Comparison of ENCODE assay signal across 1 cellular context in the genomic region with DNA sequence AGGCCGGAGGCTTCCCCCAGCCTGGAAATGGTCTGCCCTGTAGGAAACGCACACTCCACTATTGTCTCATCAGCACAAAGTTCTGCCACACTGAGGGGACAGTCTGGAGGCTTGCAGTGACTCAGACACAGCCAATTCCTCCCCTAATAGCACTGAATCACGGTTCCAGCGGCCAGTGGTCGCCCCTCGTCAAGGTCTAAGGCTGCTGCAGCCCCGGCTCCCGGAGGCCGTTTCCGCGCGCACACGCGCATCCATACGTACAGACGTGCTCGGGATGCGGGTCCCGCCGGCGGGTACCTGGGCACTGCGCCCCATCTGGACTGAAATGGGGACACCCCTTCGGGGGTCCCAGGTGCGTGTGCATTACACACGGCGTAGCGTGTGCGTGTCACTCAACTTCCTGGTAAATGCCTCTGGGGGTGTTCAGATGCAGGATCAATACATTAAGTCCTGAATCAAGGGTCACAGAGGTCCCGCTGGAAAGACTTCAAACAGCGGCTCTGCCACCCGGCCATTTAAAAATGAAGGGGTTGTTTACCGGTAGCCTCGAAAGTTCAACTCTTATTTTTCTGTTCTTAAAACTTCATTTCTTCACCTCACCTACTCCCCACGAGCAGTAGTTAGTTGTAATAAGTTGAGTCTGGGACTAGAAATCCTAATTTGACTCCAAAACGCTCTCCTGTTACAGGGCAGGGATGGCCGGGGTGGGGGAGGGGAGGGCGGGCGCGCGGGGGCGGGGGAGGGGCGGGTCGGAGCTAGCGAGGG.
A peak's percentile ranks its signal among the peaks of the same experiment; 100 is the strongest.
TF ChIP-seq lines count a peak whose summit lies in the region.

No MANE protein-coding gene starts in this region.

TF ChIP-seq in HepG2, 621 proteins besides CTCF, POLR2A, EP300 and RAD21 (continued from another document and continues in another):
- TF ChIP-seq, protein P1, sequence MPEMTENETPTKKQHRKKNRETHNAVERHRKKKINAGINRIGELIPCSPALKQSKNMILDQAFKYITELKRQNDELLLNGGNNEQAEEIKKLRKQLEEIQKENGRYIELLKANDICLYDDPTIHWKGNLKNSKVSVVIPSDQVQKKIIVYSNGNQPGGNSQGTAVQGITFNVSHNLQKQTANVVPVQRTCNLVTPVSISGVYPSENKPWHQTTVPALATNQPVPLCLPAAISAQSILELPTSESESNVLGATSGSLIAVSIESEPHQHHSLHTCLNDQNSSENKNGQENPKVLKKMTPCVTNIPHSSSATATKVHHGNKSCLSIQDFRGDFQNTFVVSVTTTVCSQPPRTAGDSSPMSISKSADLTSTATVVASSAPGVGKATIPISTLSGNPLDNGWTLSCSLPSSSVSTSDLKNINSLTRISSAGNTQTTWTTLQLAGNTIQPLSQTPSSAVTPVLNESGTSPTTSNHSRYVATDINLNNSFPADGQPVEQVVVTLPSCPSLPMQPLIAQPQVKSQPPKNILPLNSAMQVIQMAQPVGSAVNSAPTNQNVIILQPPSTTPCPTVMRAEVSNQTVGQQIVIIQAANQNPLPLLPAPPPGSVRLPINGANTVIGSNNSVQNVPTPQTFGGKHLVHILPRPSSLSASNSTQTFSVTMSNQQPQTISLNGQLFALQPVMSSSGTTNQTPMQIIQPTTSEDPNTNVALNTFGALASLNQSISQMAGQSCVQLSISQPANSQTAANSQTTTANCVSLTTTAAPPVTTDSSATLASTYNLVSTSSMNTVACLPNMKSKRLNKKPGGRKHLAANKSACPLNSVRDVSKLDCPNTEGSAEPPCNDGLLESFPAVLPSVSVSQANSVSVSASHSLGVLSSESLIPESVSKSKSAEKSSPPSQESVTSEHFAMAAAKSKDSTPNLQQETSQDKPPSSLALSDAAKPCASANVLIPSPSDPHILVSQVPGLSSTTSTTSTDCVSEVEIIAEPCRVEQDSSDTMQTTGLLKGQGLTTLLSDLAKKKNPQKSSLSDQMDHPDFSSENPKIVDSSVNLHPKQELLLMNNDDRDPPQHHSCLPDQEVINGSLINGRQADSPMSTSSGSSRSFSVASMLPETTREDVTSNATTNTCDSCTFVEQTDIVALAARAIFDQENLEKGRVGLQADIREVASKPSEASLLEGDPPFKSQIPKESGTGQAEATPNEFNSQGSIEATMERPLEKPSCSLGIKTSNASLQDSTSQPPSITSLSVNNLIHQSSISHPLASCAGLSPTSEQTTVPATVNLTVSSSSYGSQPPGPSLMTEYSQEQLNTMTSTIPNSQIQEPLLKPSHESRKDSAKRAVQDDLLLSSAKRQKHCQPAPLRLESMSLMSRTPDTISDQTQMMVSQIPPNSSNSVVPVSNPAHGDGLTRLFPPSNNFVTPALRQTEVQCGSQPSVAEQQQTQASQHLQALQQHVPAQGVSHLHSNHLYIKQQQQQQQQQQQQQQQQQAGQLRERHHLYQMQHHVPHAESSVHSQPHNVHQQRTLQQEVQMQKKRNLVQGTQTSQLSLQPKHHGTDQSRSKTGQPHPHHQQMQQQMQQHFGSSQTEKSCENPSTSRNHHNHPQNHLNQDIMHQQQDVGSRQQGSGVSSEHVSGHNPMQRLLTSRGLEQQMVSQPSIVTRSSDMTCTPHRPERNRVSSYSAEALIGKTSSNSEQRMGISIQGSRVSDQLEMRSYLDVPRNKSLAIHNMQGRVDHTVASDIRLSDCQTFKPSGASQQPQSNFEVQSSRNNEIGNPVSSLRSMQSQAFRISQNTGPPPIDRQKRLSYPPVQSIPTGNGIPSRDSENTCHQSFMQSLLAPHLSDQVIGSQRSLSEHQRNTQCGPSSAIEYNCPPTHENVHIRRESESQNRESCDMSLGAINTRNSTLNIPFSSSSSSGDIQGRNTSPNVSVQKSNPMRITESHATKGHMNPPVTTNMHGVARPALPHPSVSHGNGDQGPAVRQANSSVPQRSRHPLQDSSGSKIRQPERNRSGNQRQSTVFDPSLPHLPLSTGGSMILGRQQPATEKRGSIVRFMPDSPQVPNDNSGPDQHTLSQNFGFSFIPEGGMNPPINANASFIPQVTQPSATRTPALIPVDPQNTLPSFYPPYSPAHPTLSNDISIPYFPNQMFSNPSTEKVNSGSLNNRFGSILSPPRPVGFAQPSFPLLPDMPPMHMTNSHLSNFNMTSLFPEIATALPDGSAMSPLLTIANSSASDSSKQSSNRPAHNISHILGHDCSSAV (CRISPR knock-in tag; IDR thresholded peaks at IDR 0.05; ENCODE audit: borderline replicate concordance): no peak
- TF ChIP-seq MAFK (conservative IDR thresholded peaks at IDR 0.05 in 1 of 2, IDR thresholded peaks at IDR 0.05 in 1 of 2; ENCODE audit: low read length in 2 of 2) (peak; percentile 88 to 94), CBX2 (IDR thresholded peaks at IDR 0.05; ENCODE audit: low read depth, low read length) (no peak), CBX2 (CRISPR knock-in tag; IDR thresholded peaks at IDR 0.05; ENCODE audit: low read depth) (no peak), HMG20A (CRISPR knock-in tag; IDR thresholded peaks at IDR 0.05; ENCODE audit: borderline replicate concordance) (no peak), MED1 (CRISPR knock-in tag; IDR thresholded peaks at IDR 0.05) (peak; percentile 50), ZNF577 (CRISPR knock-in tag; IDR thresholded peaks at IDR 0.05; ENCODE audit: borderline replicate concordance, low read depth) (no peak), CREM (IDR thresholded peaks at IDR 0.05) (peak; percentile 18; the same call in 1 of the 2 replicates), CREM (CRISPR knock-in tag; IDR thresholded peaks at IDR 0.05) (no peak), MTF1 (CRISPR knock-in tag; IDR thresholded peaks at IDR 0.05) (0 out of 2 replicates have a peak, but pooled peaks have one; percentile 40), ZBTB7A (CRISPR knock-in tag; IDR thresholded peaks at IDR 0.05) (no peak), ELF4 (CRISPR knock-in tag; IDR thresholded peaks at IDR 0.05; ENCODE audit: borderline replicate concordance) (no peak), RFX5 (IDR thresholded peaks at IDR 0.05; ENCODE audit: low read depth, low read length) (no peak), KDM1A (CRISPR knock-in tag; IDR thresholded peaks at IDR 0.05) (no peak), SP140L (CRISPR knock-in tag; IDR thresholded peaks at IDR 0.05; ENCODE audit: borderline replicate concordance) (no peak), ZFP90 (CRISPR knock-in tag; IDR thresholded peaks at IDR 0.05; ENCODE audit: borderline replicate concordance) (0 out of 2 replicates have a peak, but pooled peaks have one; percentile 17), NR2C2 (CRISPR knock-in tag; IDR thresholded peaks at IDR 0.05; ENCODE audit: borderline replicate concordance) (no peak), ZNF225 (CRISPR knock-in tag; IDR thresholded peaks at IDR 0.05) (no peak; the same call in 1 of the 2 replicates), NFE2L1 (CRISPR knock-in tag; IDR thresholded peaks at IDR 0.05; ENCODE audit: borderline replicate concordance) (no peak), IKZF1 (IDR thresholded peaks at IDR 0.05) (no peak), CBX5 (CRISPR knock-in tag; IDR thresholded peaks at IDR 0.05; ENCODE audit: borderline replicate concordance) (0 out of 2 replicates have a peak, but pooled peaks have one; percentile 21), KLF16 (CRISPR knock-in tag; IDR thresholded peaks at IDR 0.05) (peak in 1 of 2 experiments; percentile 30; a peak in 1 of 4 replicates), CCAR2 (optimal IDR thresholded peaks at IDR 0.05; ENCODE audit: low read depth, low read length) (no peak), ZIK1 (CRISPR knock-in tag; IDR thresholded peaks at IDR 0.05; ENCODE audit: borderline replicate concordance, low read depth) (no peak), ZNF251 (CRISPR knock-in tag; IDR thresholded peaks at IDR 0.05) (no peak), ZNF773 (CRISPR knock-in tag; IDR thresholded peaks at IDR 0.05; ENCODE audit: borderline replicate concordance) (no peak), CENPX (CRISPR knock-in tag; IDR thresholded peaks at IDR 0.05) (no peak), KAT2B (IDR thresholded peaks at IDR 0.05; ENCODE audit: borderline replicate concordance, low read depth, low read length) (no peak), SMC3 (IDR thresholded peaks at IDR 0.05; ENCODE audit: low read length) (no peak)
- TF ChIP-seq, protein P2, sequence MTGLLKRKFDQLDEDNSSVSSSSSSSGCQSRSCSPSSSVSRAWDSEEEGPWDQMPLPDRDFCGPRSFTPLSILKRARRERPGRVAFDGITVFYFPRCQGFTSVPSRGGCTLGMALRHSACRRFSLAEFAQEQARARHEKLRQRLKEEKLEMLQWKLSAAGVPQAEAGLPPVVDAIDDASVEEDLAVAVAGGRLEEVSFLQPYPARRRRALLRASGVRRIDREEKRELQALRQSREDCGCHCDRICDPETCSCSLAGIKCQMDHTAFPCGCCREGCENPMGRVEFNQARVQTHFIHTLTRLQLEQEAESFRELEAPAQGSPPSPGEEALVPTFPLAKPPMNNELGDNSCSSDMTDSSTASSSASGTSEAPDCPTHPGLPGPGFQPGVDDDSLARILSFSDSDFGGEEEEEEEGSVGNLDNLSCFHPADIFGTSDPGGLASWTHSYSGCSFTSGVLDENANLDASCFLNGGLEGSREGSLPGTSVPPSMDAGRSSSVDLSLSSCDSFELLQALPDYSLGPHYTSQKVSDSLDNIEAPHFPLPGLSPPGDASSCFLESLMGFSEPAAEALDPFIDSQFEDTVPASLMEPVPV (CRISPR knock-in tag; IDR thresholded peaks at IDR 0.05): 0 out of 2 replicates have a peak, but pooled peaks have one; percentile 42
- TF ChIP-seq, protein P3, sequence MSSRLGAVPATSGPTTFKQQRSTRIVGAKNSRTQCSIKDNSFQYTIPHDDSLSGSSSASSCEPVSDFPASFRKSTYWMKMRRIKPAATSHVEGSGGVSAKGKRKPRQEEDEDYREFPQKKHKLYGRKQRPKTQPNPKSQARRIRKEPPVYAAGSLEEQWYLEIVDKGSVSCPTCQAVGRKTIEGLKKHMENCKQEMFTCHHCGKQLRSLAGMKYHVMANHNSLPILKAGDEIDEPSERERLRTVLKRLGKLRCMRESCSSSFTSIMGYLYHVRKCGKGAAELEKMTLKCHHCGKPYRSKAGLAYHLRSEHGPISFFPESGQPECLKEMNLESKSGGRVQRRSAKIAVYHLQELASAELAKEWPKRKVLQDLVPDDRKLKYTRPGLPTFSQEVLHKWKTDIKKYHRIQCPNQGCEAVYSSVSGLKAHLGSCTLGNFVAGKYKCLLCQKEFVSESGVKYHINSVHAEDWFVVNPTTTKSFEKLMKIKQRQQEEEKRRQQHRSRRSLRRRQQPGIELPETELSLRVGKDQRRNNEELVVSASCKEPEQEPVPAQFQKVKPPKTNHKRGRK (CRISPR knock-in tag; IDR thresholded peaks at IDR 0.05): no peak
- TF ChIP-seq, protein P4, sequence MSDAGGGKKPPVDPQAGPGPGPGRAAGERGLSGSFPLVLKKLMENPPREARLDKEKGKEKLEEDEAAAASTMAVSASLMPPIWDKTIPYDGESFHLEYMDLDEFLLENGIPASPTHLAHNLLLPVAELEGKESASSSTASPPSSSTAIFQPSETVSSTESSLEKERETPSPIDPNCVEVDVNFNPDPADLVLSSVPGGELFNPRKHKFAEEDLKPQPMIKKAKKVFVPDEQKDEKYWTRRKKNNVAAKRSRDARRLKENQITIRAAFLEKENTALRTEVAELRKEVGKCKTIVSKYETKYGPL (CRISPR knock-in tag; IDR thresholded peaks at IDR 0.05): no peak
- TF ChIP-seq, protein P5, sequence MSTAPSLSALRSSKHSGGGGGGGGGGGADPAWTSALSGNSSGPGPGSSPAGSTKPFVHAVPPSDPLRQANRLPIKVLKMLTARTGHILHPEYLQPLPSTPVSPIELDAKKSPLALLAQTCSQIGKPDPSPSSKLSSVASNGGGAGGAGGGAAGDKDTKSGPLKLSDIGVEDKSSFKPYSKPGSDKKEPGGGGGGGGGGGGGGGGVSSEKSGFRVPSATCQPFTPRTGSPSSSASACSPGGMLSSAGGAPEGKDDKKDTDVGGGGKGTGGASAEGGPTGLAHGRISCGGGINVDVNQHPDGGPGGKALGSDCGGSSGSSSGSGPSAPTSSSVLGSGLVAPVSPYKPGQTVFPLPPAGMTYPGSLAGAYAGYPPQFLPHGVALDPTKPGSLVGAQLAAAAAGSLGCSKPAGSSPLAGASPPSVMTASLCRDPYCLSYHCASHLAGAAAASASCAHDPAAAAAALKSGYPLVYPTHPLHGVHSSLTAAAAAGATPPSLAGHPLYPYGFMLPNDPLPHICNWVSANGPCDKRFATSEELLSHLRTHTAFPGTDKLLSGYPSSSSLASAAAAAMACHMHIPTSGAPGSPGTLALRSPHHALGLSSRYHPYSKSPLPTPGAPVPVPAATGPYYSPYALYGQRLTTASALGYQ (CRISPR knock-in tag; IDR thresholded peaks at IDR 0.05): no peak
- TF ChIP-seq, protein P6, sequence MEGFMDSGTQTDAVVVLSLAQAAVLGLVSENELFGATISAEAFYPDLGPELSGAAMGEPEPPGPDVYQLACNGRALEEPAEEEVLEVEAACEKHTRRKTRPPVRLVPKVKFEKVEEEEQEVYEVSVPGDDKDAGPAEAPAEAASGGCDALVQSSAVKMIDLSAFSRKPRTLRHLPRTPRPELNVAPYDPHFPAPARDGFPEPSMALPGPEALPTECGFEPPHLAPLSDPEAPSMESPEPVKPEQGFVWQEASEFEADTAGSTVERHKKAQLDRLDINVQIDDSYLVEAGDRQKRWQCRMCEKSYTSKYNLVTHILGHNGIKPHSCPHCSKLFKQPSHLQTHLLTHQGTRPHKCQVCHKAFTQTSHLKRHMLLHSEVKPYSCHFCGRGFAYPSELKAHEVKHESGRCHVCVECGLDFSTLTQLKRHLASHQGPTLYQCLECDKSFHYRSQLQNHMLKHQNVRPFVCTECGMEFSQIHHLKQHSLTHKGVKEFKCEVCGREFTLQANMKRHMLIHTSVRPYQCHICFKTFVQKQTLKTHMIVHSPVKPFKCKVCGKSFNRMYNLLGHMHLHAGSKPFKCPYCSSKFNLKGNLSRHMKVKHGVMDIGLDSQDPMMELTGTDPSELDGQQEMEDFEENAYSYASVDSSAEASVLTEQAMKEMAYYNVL (CRISPR knock-in tag; IDR thresholded peaks at IDR 0.05; ENCODE audit: borderline replicate concordance): no peak
